Comparison of ENCODE assay signal across 8 cellular contexts in genomic region chr15:60299452-60300047, GRCh38.
DNase-seq lines count a peak whose midpoint lies in the region; ATAC-seq and TF ChIP-seq lines count a peak whose summit lies in the region.

No MANE protein-coding gene starts in this region.

- no peaks in the 10 kb centered on the region for H3K36me3 Mint-ChIP-seq in brain
- peaks cover 2 to 6% of the 10 kb centered on the region in 2 donors for H3K36me3 Mint-ChIP-seq in activated T-cell treated with anti-CD3 and anti-CD28 coated beads, Interleukin-2, amount 50 U/mL, for 72 hours (ENCODE audit: insufficient read depth in 2 of 2)

- H3K27me3 ChIP-seq in Karpas-422 (ENCODE audit: low read length): no peaks in the 10 kb centered on the region

- H3K4me3 Mint-ChIP-seq in brain: peak overlapping the region in 4 of 5 experiments; percentile 10 to 70 (median 28)
- H3K4me3 Mint-ChIP-seq in activated T-cell treated with anti-CD3 and anti-CD28 coated beads, Interleukin-2, amount 50 U/mL, for 72 hours: no peak overlapping the region

- H3K36me3 ChIP-seq in Karpas-422 (ENCODE audit: insufficient read depth, low read length): no peaks in the 10 kb centered on the region

- TF ChIP-seq CTCF in brain (conservative IDR thresholded peaks at IDR 0.05) (peak in 1 of 2 experiments; percentile 23), lower leg skin (IDR thresholded peaks at IDR 0.05) (no peak)

- no peaks in the 10 kb centered on the region for H3K27me3 Mint-ChIP-seq in brain
- peaks cover 12% of the 10 kb centered on the region for H3K27me3 Mint-ChIP-seq in activated T-cell treated with anti-CD3 and anti-CD28 coated beads, Interleukin-2, amount 50 U/mL, for 72 hours (ENCODE audit: low read depth)

- intact Hi-C loops in lower leg skin (cut with DNase I; ENCODE audit: low total_unique reads): no loop called here

- TF ChIP-seq POLR2A in lower leg skin (IDR thresholded peaks at IDR 0.05): no peak

- no peak overlapping the region for H2AFZ ChIP-seq in Karpas-422 (ENCODE audit: low read length)

- ATAC-seq in HG03571 (IDR thresholded peaks at IDR 0.05; ENCODE audit: unreplicated experiment): no peak
- no peak for ATAC-seq in activated T-cell treated with anti-CD3 and anti-CD28 coated beads, Interleukin-2, amount 50 U/mL, for 72 hours (replicated peaks in 1 of 2)

- H3K79me2 ChIP-seq in Karpas-422 (ENCODE audit: low read length): no peaks in the 10 kb centered on the region

- no peaks in the 10 kb centered on the region for H3K9me3 ChIP-seq in Karpas-422 (ENCODE audit: low read length)

- no peaks in the 10 kb centered on the region for H4K20me1 ChIP-seq in Karpas-422 (ENCODE audit: insufficient read depth, low read depth, low read length)

- peak overlapping the region; percentile 68 to 85 (median 77) for H3K27ac Mint-ChIP-seq in brain
- H3K27ac Mint-ChIP-seq in activated T-cell treated with anti-CD3 and anti-CD28 coated beads, Interleukin-2, amount 50 U/mL, for 72 hours: no peak overlapping the region

- WGBS in lower leg skin, 2 donors: 19 to 21% methylated on average over 18 of the region's 18 CpGs

- H3K4me1 Mint-ChIP-seq in brain: peaks cover 22% of the 10 kb centered on the region
- H3K4me1 Mint-ChIP-seq in activated T-cell treated with anti-CD3 and anti-CD28 coated beads, Interleukin-2, amount 50 U/mL, for 72 hours (ENCODE audit: low read depth): no peaks in the 10 kb centered on the region

- no peak overlapping the region for H3K4me2 ChIP-seq in Karpas-422 (ENCODE audit: low read depth, low read length, poor library complexity, severe bottlenecking)

- H3K9ac ChIP-seq in Karpas-422 (ENCODE audit: low read length): no peak overlapping the region

- H3K4me1 ChIP-seq in Karpas-422 (ENCODE audit: low read length): no peaks in the 10 kb centered on the region

- no peak overlapping the region for H3K27ac ChIP-seq in Karpas-422 (ENCODE audit: low read length)

- DNase-seq in DMS153 treated with DMSO at 0.1 percent for 48 hours (lab: John Stamatoyannopoulos, UW; ENCODE audit: unreplicated experiment) (peak; percentile 73), NCI-H2081 treated with DMSO at 0.1 percent for 48 hours (lab: John Stamatoyannopoulos, UW) (peak; percentile 96), lower leg skin (ENCODE audit: low spot score in 2 of 2) (peak; percentile 49 to 85), Kasumi-1 (lab: John Stamatoyannopoulos, UW) (no peak), Karpas-422 (no peak)
- DNase-seq in activated T-cell treated with anti-CD3 and anti-CD28 coated beads, Interleukin-2, amount 50 U/mL, for 72 hours: no peak

- H3K4me3 ChIP-seq in lower leg skin (ENCODE audit: low read depth, poor library complexity, severe bottlenecking): no peak overlapping the region
- no peak overlapping the region for H3K4me3 ChIP-seq in Karpas-422 (ENCODE audit: low read length)

- no peaks in the 10 kb centered on the region for H3K9me2 ChIP-seq in Karpas-422 (replicated peaks; ENCODE audit: insufficient read depth, low read length)

- H3K9me3 Mint-ChIP-seq in brain: peaks cover 12 to 38% (median 23%) of the 10 kb centered on the region in 5 experiments
- peaks cover 6 to 7% of the 10 kb centered on the region in 2 donors for H3K9me3 Mint-ChIP-seq in activated T-cell treated with anti-CD3 and anti-CD28 coated beads, Interleukin-2, amount 50 U/mL, for 72 hours

Comparison
In these comparisons a context has a peak if more than half of its experiments do, and no peak if none do; other contexts are left out.
1. DNase-seq: peak in DMS153 treated with DMSO at 0.1 percent for 48 hours (single experiment), NCI-H2081 treated with DMSO at 0.1 percent for 48 hours (single experiment) and lower leg skin (2 of 2); none in Kasumi-1 (0 of 2), Karpas-422 (single experiment) and activated T-cell treated with anti-CD3 and anti-CD28 coated beads, Interleukin-2, amount 50 U/mL, for 72 hours (0 of 2).
2. H3K4me3 Mint-ChIP-seq: peak in brain (4 of 5); none in activated T-cell treated with anti-CD3 and anti-CD28 coated beads, Interleukin-2, amount 50 U/mL, for 72 hours (0 of 2).